In the genomic region with DNA sequence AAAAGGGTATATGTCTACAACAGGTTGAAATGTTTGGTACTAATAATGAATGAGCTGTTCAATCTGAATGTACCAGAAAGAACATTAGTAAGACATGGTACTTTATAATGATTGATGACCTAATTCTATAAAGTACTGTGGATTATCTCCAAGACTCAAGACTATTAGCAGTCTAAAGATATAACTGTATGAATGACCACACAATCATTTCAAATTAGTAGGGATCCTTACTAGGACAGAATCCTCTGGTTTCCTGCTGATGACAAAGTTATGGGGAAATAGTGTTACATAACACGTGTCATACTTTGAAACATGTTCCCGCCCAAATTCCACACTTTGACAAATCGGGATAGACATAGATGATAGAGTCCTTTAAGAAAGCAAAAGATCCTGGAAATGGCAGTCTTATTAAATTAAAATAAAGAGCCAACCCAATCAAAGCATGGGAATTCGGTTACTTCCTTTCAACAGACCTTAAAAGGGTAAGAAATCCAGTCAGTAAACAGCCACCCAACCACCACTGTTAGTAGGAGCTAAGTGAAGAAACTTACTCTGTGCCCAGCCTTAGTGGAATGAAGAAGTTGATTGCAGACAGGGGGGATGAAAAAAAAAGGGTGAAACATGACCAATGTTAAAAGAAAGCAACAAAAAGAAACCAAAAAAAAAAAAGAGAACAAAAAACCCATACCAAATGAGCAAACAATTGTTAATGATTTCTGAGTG, we compare ENCODE assay signal across 9 cellular contexts. TPM values are rescaled to one million over a fixed set of nuclear protein-coding genes. Genes with fewer than 3 reads are reported as not detected.
DNase-seq lines count a peak whose midpoint lies in the region; ATAC-seq and TF ChIP-seq lines count a peak whose summit lies in the region.
"Had no signal": no experiment of that assay in that cellular context is flagged by ENCODE, and none has a peak within 500 bp of the region (broad histone marks: within the 10 kb centered on the region; RNA-seq: fewer than 3 reads in every experiment).

No MANE protein-coding gene starts in this region.

- TF ChIP-seq CTCF in epithelial cell of esophagus (IDR thresholded peaks at IDR 0.05; ENCODE audit: insufficient read depth, low read depth, low read length, missing control alignments) = no peak

- H3K4me3 Mint-ChIP-seq in T-helper 2 cell treated with Interferon-gamma antibody and Interleukin-4, amounts not matched to agents 5 μg/mL and 100 μg/mL, for 36 hours = peak overlapping the region; percentile 66

- peaks cover 31% of the 10 kb centered on the region for H3K4me1 Mint-ChIP-seq in T-helper 2 cell treated with Interferon-gamma antibody and Interleukin-4, amounts not matched to agents 5 μg/mL and 100 μg/mL, for 36 hours (ENCODE audit: low read depth)

- peaks cover 28% of the 10 kb centered on the region for H3K4me1 ChIP-seq in skeletal muscle satellite cell (ENCODE audit: control insufficient read depth, insufficient read depth, low read length)

- H3K4me2 ChIP-seq in skeletal muscle satellite cell (ENCODE audit: low read length) = peak overlapping the region; percentile 88

- H3K9ac ChIP-seq in skeletal muscle satellite cell (ENCODE audit: low read depth, low read length) = no peak overlapping the region

- peak overlapping the region; percentile 65 for H3K27ac Mint-ChIP-seq in T-helper 2 cell treated with Interferon-gamma antibody and Interleukin-4, amounts not matched to agents 5 μg/mL and 100 μg/mL, for 36 hours

- ATAC-seq in GM21381 (IDR thresholded peaks at IDR 0.05; ENCODE audit: unreplicated experiment) (no peak), GM18519 (IDR thresholded peaks at IDR 0.05; ENCODE audit: low FRiP score, unreplicated experiment) (no peak)

- peaks cover 7% of the 10 kb centered on the region for H3K9me3 Mint-ChIP-seq in T-helper 2 cell treated with Interferon-gamma antibody and Interleukin-4, amounts not matched to agents 5 μg/mL and 100 μg/mL, for 36 hours

- H3K27me3 ChIP-seq in skeletal muscle satellite cell (ENCODE audit: control insufficient read depth, insufficient read depth, low read length) = no peaks in the 10 kb centered on the region

- H3K27me3 Mint-ChIP-seq in T-helper 2 cell treated with Interferon-gamma antibody and Interleukin-4, amounts not matched to agents 5 μg/mL and 100 μg/mL, for 36 hours (ENCODE audit: low read depth) = peaks cover 4% of the 10 kb centered on the region

- H3K36me3 ChIP-seq in skeletal muscle satellite cell (ENCODE audit: insufficient read depth, low read length) = peaks cover 16% of the 10 kb centered on the region

- H3K36me3 Mint-ChIP-seq in T-helper 2 cell treated with Interferon-gamma antibody and Interleukin-4, amounts not matched to agents 5 μg/mL and 100 μg/mL, for 36 hours (ENCODE audit: low read depth) = peaks cover 47% of the 10 kb centered on the region

- no peak for DNase-seq in T-helper 2 cell treated with Interferon-gamma antibody and Interleukin-4, amounts not matched to agents 5 μg/mL and 100 μg/mL, for 36 hours (ENCODE audit: low spot score)
- DNase-seq in T-helper 2 cell = no peak
- DNase-seq in RKO (ENCODE audit: low spot score) = peak; percentile 87
- peak; percentile 82 for DNase-seq in epithelial cell of esophagus (ENCODE audit: low read depth)
- no peak for DNase-seq in NCI-H2081 (lab: John Stamatoyannopoulos, UW)
- DNase-seq: NCI-H1436 treated with DMSO at 0.1 percent for 48 hours had no signal

- H3K4me3 ChIP-seq in epithelial cell of esophagus (ENCODE audit: low read length) (no peak overlapping the region), skeletal muscle satellite cell (ENCODE audit: low read length) (no peak overlapping the region)

- no peaks in the 10 kb centered on the region for H3K9me3 ChIP-seq in skeletal muscle satellite cell (replicated peaks; ENCODE audit: low read length)

RNA-seq across cellular contexts. Expression of a gene that starts 2.8 kb away (rescaled TPM):
- total RNA-seq in skeletal muscle satellite cell (2012; rRNA removed) = 43.6 and 53.7 TPM in 2 replicates

RNA-seq across cellular contexts. Expression of a gene that starts 3.0 kb away (rescaled TPM):
- total RNA-seq in skeletal muscle satellite cell (2012; rRNA removed) = 0.25 and 1.5 TPM in 2 replicates

RNA-seq across cellular contexts. Expression of a gene that starts 30.5 kb away (rescaled TPM):
- 27.9 and 36.9 TPM in 2 replicates for total RNA-seq in skeletal muscle satellite cell (2012; rRNA removed)

RNA-seq across cellular contexts. Expression of a gene that starts 31.1 kb away (rescaled TPM):
- total RNA-seq in skeletal muscle satellite cell (2012; rRNA removed) = 22.6 and 24.5 TPM in 2 replicates

RNA-seq across cellular contexts. Expression of a gene that starts 49.0 kb away (rescaled TPM):
- 415 and 468 TPM in 2 replicates for total RNA-seq in skeletal muscle satellite cell (2012; rRNA removed)

Comparison
In these comparisons a context has a peak if more than half of its experiments do, and no peak if none do; other contexts are left out.
1. DNase-seq: peak in RKO (single experiment) and epithelial cell of esophagus (single experiment); none in T-helper 2 cell treated with Interferon-gamma antibody and Interleukin-4, amounts not matched to agents 5 μg/mL and 100 μg/mL, for 36 hours (single experiment), T-helper 2 cell (0 of 5) and NCI-H2081 (0 of 2).